1 cellular context compared by ENCODE assay signal in the genomic region with DNA sequence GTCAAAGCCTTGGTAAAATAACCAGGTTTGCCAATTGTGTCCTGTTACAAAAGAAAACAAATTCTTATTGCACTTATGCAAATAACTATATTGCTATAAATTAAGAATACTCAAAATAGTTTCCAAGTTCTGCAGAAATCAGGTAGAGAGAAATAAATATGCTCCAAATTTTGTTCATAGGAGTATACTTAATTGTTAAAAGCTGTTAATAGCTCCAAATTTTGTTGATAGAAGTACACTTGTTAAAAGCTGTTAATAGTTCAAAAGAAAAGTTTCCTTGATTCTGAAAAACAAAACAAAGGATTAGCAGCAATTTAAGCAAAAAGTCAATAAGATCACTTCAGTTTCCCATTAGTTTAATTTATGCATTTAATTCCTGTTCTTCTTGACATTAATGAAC.
TF ChIP-seq lines count a peak whose summit lies in the region.

No MANE protein-coding gene starts in this region.

TF ChIP-seq in HEK293, 187 proteins besides CTCF, POLR2A, EP300 and RAD21 (continued from another document):
- TF ChIP-seq, protein P1, sequence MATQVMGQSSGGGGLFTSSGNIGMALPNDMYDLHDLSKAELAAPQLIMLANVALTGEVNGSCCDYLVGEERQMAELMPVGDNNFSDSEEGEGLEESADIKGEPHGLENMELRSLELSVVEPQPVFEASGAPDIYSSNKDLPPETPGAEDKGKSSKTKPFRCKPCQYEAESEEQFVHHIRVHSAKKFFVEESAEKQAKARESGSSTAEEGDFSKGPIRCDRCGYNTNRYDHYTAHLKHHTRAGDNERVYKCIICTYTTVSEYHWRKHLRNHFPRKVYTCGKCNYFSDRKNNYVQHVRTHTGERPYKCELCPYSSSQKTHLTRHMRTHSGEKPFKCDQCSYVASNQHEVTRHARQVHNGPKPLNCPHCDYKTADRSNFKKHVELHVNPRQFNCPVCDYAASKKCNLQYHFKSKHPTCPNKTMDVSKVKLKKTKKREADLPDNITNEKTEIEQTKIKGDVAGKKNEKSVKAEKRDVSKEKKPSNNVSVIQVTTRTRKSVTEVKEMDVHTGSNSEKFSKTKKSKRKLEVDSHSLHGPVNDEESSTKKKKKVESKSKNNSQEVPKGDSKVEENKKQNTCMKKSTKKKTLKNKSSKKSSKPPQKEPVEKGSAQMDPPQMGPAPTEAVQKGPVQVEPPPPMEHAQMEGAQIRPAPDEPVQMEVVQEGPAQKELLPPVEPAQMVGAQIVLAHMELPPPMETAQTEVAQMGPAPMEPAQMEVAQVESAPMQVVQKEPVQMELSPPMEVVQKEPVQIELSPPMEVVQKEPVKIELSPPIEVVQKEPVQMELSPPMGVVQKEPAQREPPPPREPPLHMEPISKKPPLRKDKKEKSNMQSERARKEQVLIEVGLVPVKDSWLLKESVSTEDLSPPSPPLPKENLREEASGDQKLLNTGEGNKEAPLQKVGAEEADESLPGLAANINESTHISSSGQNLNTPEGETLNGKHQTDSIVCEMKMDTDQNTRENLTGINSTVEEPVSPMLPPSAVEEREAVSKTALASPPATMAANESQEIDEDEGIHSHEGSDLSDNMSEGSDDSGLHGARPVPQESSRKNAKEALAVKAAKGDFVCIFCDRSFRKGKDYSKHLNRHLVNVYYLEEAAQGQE (tag by site-specific recombination; IDR thresholded peaks at IDR 0.05): no peak
